Comparison of ENCODE assay signal across 23 cellular contexts in the genomic region with DNA sequence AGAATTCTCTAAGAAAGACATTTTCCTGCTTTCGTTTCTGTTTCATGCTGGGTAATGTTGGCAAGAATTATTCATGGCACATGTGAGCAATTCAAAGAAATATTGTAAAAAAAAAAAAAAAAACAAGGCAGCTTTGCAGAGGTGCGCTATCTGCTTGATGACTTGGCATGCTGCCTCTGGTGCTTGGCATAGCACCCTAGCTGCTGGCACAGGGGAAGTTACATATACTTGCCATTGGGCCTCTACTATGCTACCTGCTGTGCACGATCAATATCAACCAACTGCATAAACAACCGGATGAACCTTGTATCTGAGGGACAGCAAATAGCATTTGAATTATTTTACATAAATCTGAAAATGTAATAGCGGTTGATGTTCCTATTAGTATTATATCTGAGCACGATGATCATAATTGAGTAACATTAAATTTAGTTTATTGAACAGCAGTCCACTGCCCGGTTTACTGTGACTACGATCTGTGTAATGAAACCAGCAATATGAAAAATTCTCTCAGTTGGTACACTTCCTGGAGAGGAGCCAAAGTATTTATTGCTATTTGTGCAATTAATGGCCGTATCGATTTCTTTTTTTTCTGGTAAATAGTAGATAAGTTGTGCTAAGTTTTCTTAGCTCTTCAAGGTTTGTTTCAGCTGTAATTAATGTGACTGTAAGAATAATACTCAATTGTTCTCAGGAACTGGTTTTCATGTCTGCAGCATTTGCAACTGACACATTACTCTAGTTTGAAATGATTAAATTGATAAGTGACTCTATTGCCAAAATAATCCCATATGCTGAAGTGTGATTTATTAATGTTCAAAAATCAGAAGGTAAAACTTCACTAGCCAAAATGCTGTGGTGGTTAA.
DNase-seq lines count a peak whose midpoint lies in the region; ATAC-seq, FAIRE-seq and TF ChIP-seq lines count a peak whose summit lies in the region.
"Had no signal": no experiment of that assay in that cellular context is flagged by ENCODE, and none has a peak within 500 bp of the region (broad histone marks: within the 10 kb centered on the region; RNA-seq: fewer than 3 reads in every experiment).

No MANE protein-coding gene starts in this region.

- no peak overlapping the region for H3K27ac Mint-ChIP-seq in type B pancreatic cell
- H3K27ac Mint-ChIP-seq: activated naive CD4-positive, alpha-beta T cell treated with anti-CD3 and anti-CD28 coated beads for 36 hours; activated T-cell treated with anti-CD3 and anti-CD28 coated beads, Interleukin-2, amount 50 U/mL, for 24 hours; CD14-positive monocyte; H9; neural progenitor cell had no signal

- H3K9me3 ChIP-seq in body of pancreas = no peaks in the 10 kb centered on the region
- H3K9me3 ChIP-seq: tibial artery had no signal

- no peaks in the 10 kb centered on the region for H3K36me3 Mint-ChIP-seq in type B pancreatic cell
- H3K36me3 Mint-ChIP-seq: CD14-positive monocyte, neural progenitor cell had no signal

- H3K4me1 ChIP-seq in body of pancreas = no peaks in the 10 kb centered on the region

- H3K36me3 ChIP-seq in body of pancreas (replicated peaks in 1 of 2; ENCODE audit: insufficient read depth in 1 of 2, low read depth in 2 of 2) = no peaks in the 10 kb centered on the region
- H3K36me3 ChIP-seq: neural progenitor cell, tibial artery had no signal

- 16 to 18% methylated on average over 10 of the region's 10 CpGs for WGBS in body of pancreas, 2 donors

- no peaks in the 10 kb centered on the region for H3K9me3 Mint-ChIP-seq in type B pancreatic cell
- H3K9me3 Mint-ChIP-seq: activated T-cell treated with anti-CD3 and anti-CD28 coated beads, Interleukin-2, amount 50 U/mL, for 24 hours; H9; neural progenitor cell had no signal

- FAIRE-seq in GM12891 (lab: Jason Lieb, UNC) = no peak

- no peak overlapping the region for H3K4me3 Mint-ChIP-seq in type B pancreatic cell
- H3K4me3 Mint-ChIP-seq: activated naive CD4-positive, alpha-beta T cell treated with anti-CD3 and anti-CD28 coated beads for 36 hours; activated T-cell treated with anti-CD3 and anti-CD28 coated beads, Interleukin-2, amount 50 U/mL, for 24 hours; CD14-positive monocyte; H9; neural progenitor cell had no signal

- H3K4me1 Mint-ChIP-seq in type B pancreatic cell (ENCODE audit: unreplicated experiment) = no peaks in the 10 kb centered on the region
- H3K4me1 Mint-ChIP-seq: CD14-positive monocyte had no signal

- no peak for TF ChIP-seq POLR2A in body of pancreas (IDR thresholded peaks at IDR 0.05)
- TF ChIP-seq POLR2A in GM12891 (IDR thresholded peaks at IDR 0.05; ENCODE audit: low read depth, low read length) = no peak

- ATAC-seq in body of pancreas = peak; percentile 84
- no peak for ATAC-seq in HG02870 (IDR thresholded peaks at IDR 0.05; ENCODE audit: unreplicated experiment)
- ATAC-seq in GM18867 (IDR thresholded peaks at IDR 0.05; ENCODE audit: unreplicated experiment) = no peak
- ATAC-seq: activated CD4-positive, CD25-positive, alpha-beta regulatory T cell treated with anti-CD3 and anti-CD28 coated beads, Interleukin-2, amount 50 U/mL, for 24 hours; left ventricle myocardium superior; stimulated activated naive CD8-positive, alpha-beta T cell treated with anti-CD3 and anti-CD28 coated beads, Interleukin-15, Interleukin-2, amounts not matched to agents 100 U/mL and 50 U/mL, for 24 hours had no signal

- H3K27me3 ChIP-seq in body of pancreas = peaks cover 0 to 2% of the 10 kb centered on the region in 2 donors
- H3K27me3 ChIP-seq: hepatocyte, neural progenitor cell, tibial artery had no signal

- no peaks in the 10 kb centered on the region for H3K27me3 Mint-ChIP-seq in type B pancreatic cell
- H3K27me3 Mint-ChIP-seq: activated T-cell treated with anti-CD3 and anti-CD28 coated beads, Interleukin-2, amount 50 U/mL, for 24 hours had no signal

- TF ChIP-seq CTCF in body of pancreas (IDR thresholded peaks at IDR 0.05) = no peak
- TF ChIP-seq CTCF in type B pancreatic cell (conservative IDR thresholded peaks at IDR 0.05) = no peak

- DNase-seq in DMS153 treated with DMSO at 0.1 percent for 48 hours (lab: John Stamatoyannopoulos, UW; ENCODE audit: unreplicated experiment) = peak; percentile 64
- peak; percentile 76 for DNase-seq in NCI-H1694 treated with DMSO at 0.1 percent for 48 hours (lab: John Stamatoyannopoulos, UW)
- peak; percentile 71 for DNase-seq in NCI-H510A treated with DMSO at 0.1 percent for 48 hours (lab: John Stamatoyannopoulos, UW)
- peak; percentile 64 to 83 (median 71) for DNase-seq in body of pancreas
- DNase-seq in GM12891 (ENCODE audit: insufficient read length, low spot score) = no peak
- no peak for DNase-seq in type B pancreatic cell (ENCODE audit: extremely low spot score, unreplicated experiment)
- DNase-seq: activated naive CD4-positive, alpha-beta T cell treated with anti-CD3 and anti-CD28 coated beads for 36 hours; activated T-cell treated with anti-CD3 and anti-CD28 coated beads, Interleukin-2, amount 50 U/mL, for 24 hours; amygdala; caudate nucleus; H9; left ventricle myocardium superior; NCI-H1048; stimulated activated naive CD8-positive, alpha-beta T cell treated with anti-CD3 and anti-CD28 coated beads, Interleukin-15, Interleukin-2, amounts not matched to agents 100 U/mL and 50 U/mL, for 24 hours; tibial artery had no signal

- no peak overlapping the region for H3K27ac ChIP-seq in body of pancreas
- H3K27ac ChIP-seq: epithelial cell of prostate, hepatocyte, neural progenitor cell, RWPE1, tibial artery had no signal

- intact Hi-C loops in body of pancreas (cut with DNase I) = no loop called here

- H3K4me3 ChIP-seq in body of pancreas = no peak overlapping the region
- H3K4me3 ChIP-seq: hepatocyte, neural progenitor cell, tibial artery had no signal

TF ChIP-seq in GM12891, 5 proteins besides CTCF, POLR2A, EP300 and RAD21:
- TF ChIP-seq POLR2AphosphoS5 (IDR thresholded peaks at IDR 0.05; ENCODE audit: low read depth, low read length) = no peak
- no peak for TF ChIP-seq POU2F2 (IDR thresholded peaks at IDR 0.05; ENCODE audit: low read depth, low read length)
- TF ChIP-seq SPI1 (IDR thresholded peaks at IDR 0.05; ENCODE audit: low read depth, low read length) = no peak
- TF ChIP-seq PAX5 (IDR thresholded peaks at IDR 0.05; ENCODE audit: insufficient read depth, low read length, severe bottlenecking) = no peak
- no peak for TF ChIP-seq TAF1 (IDR thresholded peaks at IDR 0.05; ENCODE audit: low read depth, low read length)

Comparison
In these comparisons a context has a peak if more than half of its experiments do, and no peak if none do; other contexts are left out.
1. DNase-seq: peak in DMS153 treated with DMSO at 0.1 percent for 48 hours (single experiment), NCI-H1694 treated with DMSO at 0.1 percent for 48 hours (single experiment), NCI-H510A treated with DMSO at 0.1 percent for 48 hours (single experiment) and body of pancreas (4 of 4); none in GM12891 (single experiment) and type B pancreatic cell (single experiment).